8 cellular contexts compared by ENCODE assay signal in genomic region chr17:40100419-40100668, GRCh38. TPM values are rescaled to one million over a fixed set of nuclear protein-coding genes. Genes with fewer than 3 reads are reported as not detected.
A peak's percentile ranks its signal among the peaks of the same experiment; 100 is the strongest.
DNase-seq lines count a peak whose midpoint lies in the region; ATAC-seq and TF ChIP-seq lines count a peak whose summit lies in the region.

Gene NR1D1, minus strand, starts transcription at chr17:40100589. Its CDS starts 495 bp downstream, at chr17:40100094.

- H3K9ac ChIP-seq in PC-3 (ENCODE audit: low read length) (peak within 1 kb of the TSS; percentile 91), neural cell (ENCODE audit: low read length) (peak within 1 kb of the TSS; percentile 55)

- no peaks in the 10 kb centered on the region; the same call in 1 of the 2 replicates for H3K36me3 ChIP-seq in PC-3 (ENCODE audit: low read depth, low read length)
- H3K36me3 ChIP-seq in neural cell (ENCODE audit: insufficient read depth, low read length) = no peaks in the 10 kb centered on the region

- H3K9me3 Mint-ChIP-seq in CD4-positive, alpha-beta T cell = no peaks in the 10 kb centered on the region

- ATAC-seq in CD4-positive, alpha-beta T cell (ENCODE audit: poor library complexity) = no peak
- ATAC-seq in PC-3 (no peak), HG03565 (IDR thresholded peaks at IDR 0.05; ENCODE audit: unreplicated experiment) (no peak), HG03135 (IDR thresholded peaks at IDR 0.05; ENCODE audit: unreplicated experiment) (no peak)

- DNase-seq in CD4-positive, alpha-beta T cell = no peak
- no peak for DNase-seq in PC-3
- no peak for DNase-seq in epithelial cell of proximal tubule (ENCODE audit: low read depth)
- DNase-seq in AG08396 (ENCODE audit: low spot score) = no peak
- no peak for DNase-seq in NCI-H1694 (lab: John Stamatoyannopoulos, UW)

- peak within 1 kb of the TSS; percentile 32 for H2AFZ ChIP-seq in PC-3 (ENCODE audit: low read length)
- peak within 1 kb of the TSS; percentile 49 for H2AFZ ChIP-seq in neural cell (ENCODE audit: low read depth, low read length)

- no TSS peak for BruUV-seq in PC-3 (replicated peaks; lab: Mats Ljungman, UMichigan)

- peak; percentile 30 for TF ChIP-seq EP300 in neural cell (conservative IDR thresholded peaks at IDR 0.05; ENCODE audit: poor library complexity, severe bottlenecking)

- no peaks in the 10 kb centered on the region for H3K9me3 ChIP-seq in CD4-positive, alpha-beta T cell (ENCODE audit: control insufficient read depth, low read length)
- H3K9me3 ChIP-seq in PC-3 (ENCODE audit: low read length) (no peaks in the 10 kb centered on the region), neural cell (ENCODE audit: low read length) (no peaks in the 10 kb centered on the region)

- H3K4me3 ChIP-seq in PC-3 (ENCODE audit: low read length) = peak within 1 kb of the TSS; percentile 80
- peak within 1 kb of the TSS; percentile 79 for H3K4me3 ChIP-seq in epithelial cell of proximal tubule (ENCODE audit: low read depth, low read length)
- H3K4me3 ChIP-seq in neural cell (ENCODE audit: low read length) = peak within 1 kb of the TSS; percentile 78

- no peak for TF ChIP-seq RAD21 in neural cell (conservative IDR thresholded peaks at IDR 0.05)

- H3K9me2 ChIP-seq in PC-3 (replicated peaks; ENCODE audit: low read length) (no peaks in the 10 kb centered on the region), neural cell (ENCODE audit: insufficient read depth, low read length) (no peaks in the 10 kb centered on the region)

- peaks cover 46% of the 10 kb centered on the region for H3K4me1 ChIP-seq in PC-3 (ENCODE audit: insufficient read depth, low read length)

- no peaks in the 10 kb centered on the region for H3K27me3 ChIP-seq in CD4-positive, alpha-beta T cell (ENCODE audit: control insufficient read depth, insufficient read depth, low read length)
- no peaks in the 10 kb centered on the region for H3K27me3 ChIP-seq in PC-3 (ENCODE audit: low read length)
- no peaks in the 10 kb centered on the region for H3K27me3 ChIP-seq in neural cell (ENCODE audit: insufficient read depth, low read depth, low read length)

- peak within 1 kb of the TSS; percentile 96 for H3K27ac ChIP-seq in CD4-positive, alpha-beta T cell (ENCODE audit: low read depth, low read length)
- H3K27ac ChIP-seq in PC-3 (ENCODE audit: low read length) (peak within 1 kb of the TSS; percentile 99), neural cell (ENCODE audit: low read length) (peak within 1 kb of the TSS; percentile 52)

- POLR2A ChIA-PET in CD4-positive, alpha-beta T cell (lab: Charles Lee) = interaction anchor here (0.6 to 9.7 kb wide), 13 partner anchors 10 to 1588 kb away, joined by 3 to 335 read pairs (median 8); partner anchors contain the start of genes CASC3, MED24, MSL1 and PSMD3
- POLR2A ChIA-PET in PC-3 (lab: Charles Lee; ENCODE audit: unreplicated experiment) = interaction anchor here (0.6 to 1.1 kb wide), 6 partner anchors 12 to 1667 kb away, joined by 3 to 10 read pairs (median 4); partner anchors contain the start of gene MED24

- peaks cover 92% of the 10 kb centered on the region for H3K4me1 Mint-ChIP-seq in CD4-positive, alpha-beta T cell (ENCODE audit: low read depth)

- no peak for TF ChIP-seq CTCF in CD4-positive, alpha-beta T cell (IDR thresholded peaks at IDR 0.05)
- TF ChIP-seq CTCF in PC-3 (conservative IDR thresholded peaks at IDR 0.05; ENCODE audit: low read depth, low read length) = no peak
- TF ChIP-seq CTCF in epithelial cell of proximal tubule (conservative IDR thresholded peaks at IDR 0.05; ENCODE audit: low read depth, low read length) = no peak
- peak; percentile 14 for TF ChIP-seq CTCF in neural cell (IDR thresholded peaks at IDR 0.05; ENCODE audit: poor library complexity, severe bottlenecking)

- intact Hi-C loops in CD4-positive, alpha-beta T cell (cut with DNase I, micrococcal nuclease) = no loop called here
- intact Hi-C loops in PC-3 (cut with micrococcal nuclease) = loop anchor here (1.0 kb wide), 1 partner anchor 13 kb away; no protein-coding TSS in a partner anchor

- H3K36me3 Mint-ChIP-seq in CD4-positive, alpha-beta T cell (ENCODE audit: low read depth) = peaks cover 46% of the 10 kb centered on the region

- H3F3A ChIP-seq in PC-3 (ENCODE audit: low read length, unreplicated experiment) (no peaks in the 10 kb centered on the region), neural cell (ENCODE audit: insufficient read depth, low read length, poor library complexity, severe bottlenecking) (no peaks in the 10 kb centered on the region)

- H3K27ac Mint-ChIP-seq in CD4-positive, alpha-beta T cell = peak within 1 kb of the TSS; percentile 91

- H4K20me1 ChIP-seq in PC-3 (ENCODE audit: low read length) (peaks cover 6% of the 10 kb centered on the region), neural cell (ENCODE audit: insufficient read depth) (no peaks in the 10 kb centered on the region)

- no peaks in the 10 kb centered on the region for H3K27me3 Mint-ChIP-seq in CD4-positive, alpha-beta T cell

- H3K4me2 ChIP-seq in PC-3 (ENCODE audit: low read length) (peak within 1 kb of the TSS; percentile 89), neural cell (ENCODE audit: low read length) (peak within 1 kb of the TSS; percentile 87)

- H3K4me3 Mint-ChIP-seq in CD4-positive, alpha-beta T cell = peak within 1 kb of the TSS; percentile 97

- H3K79me2 ChIP-seq in PC-3 (ENCODE audit: low read length) (peaks cover 23% of the 10 kb centered on the region), neural cell (replicated peaks; ENCODE audit: insufficient read depth, low read length) (no peaks in the 10 kb centered on the region)

- CTCF ChIA-PET in CD4-positive, alpha-beta T cell (lab: Charles Lee) = interaction anchor here (1.2 to 8.8 kb wide), 5 partner anchors 11 to 68 kb away, joined by 4 to 93 read pairs (median 13); no protein-coding TSS in a partner anchor
- CTCF ChIA-PET in PC-3 (lab: Charles Lee) = interaction anchor here (0.6 to 0.9 kb wide), 2 partner anchors 11 to 218 kb away, joined by 4 to 7 read pairs; no protein-coding TSS in a partner anchor

TF ChIP-seq in neural cell, 6 proteins besides CTCF, POLR2A, EP300 and RAD21:
- no peak for TF ChIP-seq REST (IDR thresholded peaks at IDR 0.05; ENCODE audit: borderline replicate concordance)
- peak; percentile 35 for TF ChIP-seq TAF1 (IDR thresholded peaks at IDR 0.05; ENCODE audit: low read depth)
- TF ChIP-seq EZH2 (IDR thresholded peaks at IDR 0.05; ENCODE audit: borderline replicate concordance, insufficient read depth, low read length, poor library complexity, severe bottlenecking) = no peak
- TF ChIP-seq MXI1 (conservative IDR thresholded peaks at IDR 0.05; ENCODE audit: poor library complexity, severe bottlenecking) = no peak
- peak; percentile 65 for TF ChIP-seq POLR2AphosphoS5 (IDR thresholded peaks at IDR 0.05)
- peak; percentile 59 for TF ChIP-seq SMC3 (conservative IDR thresholded peaks at IDR 0.05; ENCODE audit: poor library complexity)

RNA-seq across cellular contexts. Expression of gene NR1D1, which starts in this region (rescaled TPM):
- 10 to 100 TPM; 29.6 to 34.1 TPM for total RNA-seq in CD4-positive, alpha-beta T cell
- 7.1 and 9.2 TPM in 2 replicates for total RNA-seq in PC-3 (2014; rRNA removed)
- total RNA-seq in epithelial cell of proximal tubule = 0.40 and 1.2 TPM in 2 replicates
- polyA plus RNA-seq in neural cell = 0.73 TPM in 1 of 2 replicates, not detected in the other
- 0.24 and 0.35 TPM in 2 replicates for polyA minus RNA-seq in neural cell
